In the genomic region with DNA sequence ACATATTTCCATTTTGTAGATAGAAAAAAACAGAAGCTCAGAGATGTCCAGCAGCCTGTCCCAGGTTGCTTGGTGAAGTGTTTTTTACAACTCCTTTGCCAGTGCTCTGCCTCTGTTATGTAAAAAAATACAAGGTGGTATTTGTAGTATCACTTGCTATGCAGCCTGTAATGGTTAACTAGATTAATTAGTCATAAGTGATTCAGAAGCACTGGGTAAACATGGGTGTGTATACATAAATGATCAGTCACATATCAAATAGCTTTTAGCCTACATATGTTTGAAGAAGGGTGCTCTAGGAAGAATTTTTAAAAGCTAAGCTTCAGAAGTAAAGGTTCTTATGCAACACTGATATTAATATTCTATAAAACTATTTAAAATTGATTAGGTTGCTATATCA, we compare ENCODE assay signal across 20 cellular contexts.
DNase-seq lines count a peak whose midpoint lies in the region; ATAC-seq, FAIRE-seq and TF ChIP-seq lines count a peak whose summit lies in the region.
"Had no signal": no experiment of that assay in that cellular context is flagged by ENCODE, and none has a peak within 500 bp of the region (broad histone marks: within the 10 kb centered on the region; RNA-seq: fewer than 3 reads in every experiment).

No MANE protein-coding gene starts in this region.

- no peaks in the 10 kb centered on the region for H3K27me3 ChIP-seq in left lung
- H3K27me3 ChIP-seq in adrenal gland, result no peaks in the 10 kb centered on the region

- intact Hi-C loops in left lung (cut with DNase I) (no loop called here), adrenal gland (cut with DNase I) (no loop called here)

- FAIRE-seq in D721Med (lab: Jason Lieb, UNC), result no peak
- FAIRE-seq: G401.6 had no signal

- H3K27ac ChIP-seq in RWPE1, result no peak overlapping the region
- H3K27ac ChIP-seq in left lung, result peak overlapping the region; percentile 2 to 41
- no peak overlapping the region for H3K27ac ChIP-seq in adrenal gland
- H3K27ac ChIP-seq: prostate gland had no signal

- H3K36me3 ChIP-seq in left lung, result no peaks in the 10 kb centered on the region
- no peaks in the 10 kb centered on the region for H3K36me3 ChIP-seq in adrenal gland (replicated peaks in 1 of 2)
- H3K36me3 ChIP-seq: prostate gland had no signal

- H3K4me1 ChIP-seq in left lung (no peaks in the 10 kb centered on the region), adrenal gland (replicated peaks in 1 of 2) (no peaks in the 10 kb centered on the region)
- H3K4me1 ChIP-seq: prostate gland had no signal

- peak; percentile 86 for ATAC-seq in left lung
- ATAC-seq in HG02973 (IDR thresholded peaks at IDR 0.05; ENCODE audit: unreplicated experiment), result no peak

- H3K4me3 ChIP-seq in left lung (no peak overlapping the region), adrenal gland (no peak overlapping the region)
- H3K4me3 ChIP-seq: prostate gland, smooth muscle cell had no signal

- DNase-seq in DMS53 (lab: John Stamatoyannopoulos, UW) (peak; percentile 80), NCI-H1436 treated with DMSO at 0.1 percent for 48 hours (lab: John Stamatoyannopoulos, UW) (peak; percentile 38), RWPE1 (ENCODE audit: low spot score) (peak; percentile 14), left lung (no peak), D721Med (ENCODE audit: insufficient read length, low spot score) (no peak), adrenal gland (no peak), iPS-NIHi11 (ENCODE audit: low spot score) (no peak)
- DNase-seq: activated CD4-positive, alpha-beta T cell treated with anti-CD3 and anti-CD28 coated beads, Interleukin-2, amount 10 ng/mL, durations not matched to agents 7 days and 5 days; activated CD8-positive, alpha-beta memory T cell treated with anti-CD3 and anti-CD28 coated beads, Interleukin-2, amount 50 U/mL, for 48 hours; anterior cingulate cortex; cerebellar nuclear complex; effector memory CD4-positive, alpha-beta T cell; islet precursor cell; nephron progenitor cell; stimulated activated CD4-positive, alpha-beta T cell treated with anti-CD3 and anti-CD28 coated beads, Interleukin-4, amount 100 ng/mL, for 4 hours; SW 1271 had no signal

- POLR2A ChIA-PET in RWPE1 (lab: Yijun Ruan, JAX; ENCODE audit: low non-redundant PET), result no interaction called here

- CTCF ChIA-PET in RWPE1 (lab: Yijun Ruan, JAX), result interaction anchor here (0.6 to 0.9 kb wide), 2 partner anchors 46 to 354 kb away, joined by 3 to 4 read pairs; no protein-coding TSS in a partner anchor

- TF ChIP-seq POLR2A in adrenal gland (IDR thresholded peaks at IDR 0.05), result no peak

- peaks cover 0 to 3% of the 10 kb centered on the region in 2 donors for H3K9me3 ChIP-seq in left lung
- no peaks in the 10 kb centered on the region for H3K9me3 ChIP-seq in adrenal gland (replicated peaks in 1 of 3)
- H3K9me3 ChIP-seq: prostate gland had no signal

- TF ChIP-seq CTCF in RWPE1 (conservative IDR thresholded peaks at IDR 0.05; ENCODE audit: low read depth) (no peak), left lung (IDR thresholded peaks at IDR 0.05) (no peak), D721Med (IDR thresholded peaks at IDR 0.05; ENCODE audit: insufficient read depth, missing control alignments) (no peak), adrenal gland (IDR thresholded peaks at IDR 0.05) (no peak)

Comparison
In these comparisons a context has a peak if more than half of its experiments do, and no peak if none do; other contexts are left out.
1. DNase-seq: peak in DMS53 (single experiment), NCI-H1436 treated with DMSO at 0.1 percent for 48 hours (single experiment) and RWPE1 (single experiment); none in left lung (0 of 2), D721Med (single experiment), adrenal gland (0 of 7) and iPS-NIHi11 (single experiment).
2. H3K27ac ChIP-seq: peak in left lung (2 of 2); none in RWPE1 (single experiment) and adrenal gland (0 of 5).